17 cellular contexts compared by ENCODE assay signal in the genomic region with DNA sequence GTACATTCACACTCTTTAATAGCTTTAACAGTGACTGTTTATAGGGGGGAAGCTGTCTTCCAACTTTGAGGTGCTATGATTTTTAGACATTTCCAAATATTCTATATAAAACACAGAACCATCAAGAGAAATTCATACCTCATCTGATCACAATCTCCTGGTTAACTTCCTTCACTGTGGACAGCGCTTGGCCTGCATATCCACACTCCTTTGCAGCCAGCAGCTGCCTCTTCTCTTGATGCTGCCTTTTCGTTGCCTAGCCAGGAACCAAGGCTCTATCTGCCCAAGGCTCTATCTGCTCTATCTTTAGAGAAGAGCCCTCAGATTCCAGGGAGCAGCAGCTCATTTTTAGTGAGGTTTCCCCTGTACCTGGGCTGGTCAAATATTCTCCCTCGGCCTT.
DNase-seq lines count a peak whose midpoint lies in the region; FAIRE-seq and TF ChIP-seq lines count a peak whose summit lies in the region.
"Had no signal": no experiment of that assay in that cellular context is flagged by ENCODE, and none has a peak within 500 bp of the region (broad histone marks: within the 10 kb centered on the region; RNA-seq: fewer than 3 reads in every experiment).

No MANE protein-coding gene starts in this region.

- TF ChIP-seq CTCF in HEK293 (tag by site-specific recombination; IDR thresholded peaks at IDR 0.05) (no peak), neutrophil (IDR thresholded peaks at IDR 0.05) (no peak)

- H3K36me3 ChIP-seq in BLaER1 (no peaks in the 10 kb centered on the region), HEK293 (ENCODE audit: control insufficient read depth in 2 of 2, insufficient read depth in 1 of 2, low read length in 2 of 2) (no peaks in the 10 kb centered on the region), neutrophil (no peaks in the 10 kb centered on the region)
- H3K36me3 ChIP-seq in CD8-positive, alpha-beta memory T cell (ENCODE audit: insufficient read depth, low read length): no peaks in the 10 kb centered on the region

- POLR2A ChIA-PET in HEK293 (lab: Yijun Ruan, JAX): no interaction called here
- POLR2A ChIA-PET in CD8-positive, alpha-beta memory T cell (lab: Charles Lee): no interaction called here

- H3K27ac ChIP-seq in BLaER1 (peak overlapping the region; percentile 87), HEK293 (ENCODE audit: extremely low read depth, low read depth, low read length) (no peak overlapping the region), neutrophil (peak overlapping the region; percentile 90)
- no peak overlapping the region for H3K27ac ChIP-seq in CD8-positive, alpha-beta memory T cell (ENCODE audit: low read depth, low read length)

- peaks cover 0 to 2% of the 10 kb centered on the region in 2 donors for H3K27me3 Mint-ChIP-seq in CD8-positive, alpha-beta memory T cell

- no peaks in the 10 kb centered on the region for H3K36me3 Mint-ChIP-seq in CD8-positive, alpha-beta memory T cell

- no peak overlapping the region for H3K9ac ChIP-seq in BLaER1

- H3K9me3 ChIP-seq in BLaER1 (no peaks in the 10 kb centered on the region), HEK293 (ENCODE audit: control insufficient read depth, insufficient read depth, low read depth, low read length) (no peaks in the 10 kb centered on the region), neutrophil (no peaks in the 10 kb centered on the region)
- H3K9me3 ChIP-seq in CD8-positive, alpha-beta memory T cell (ENCODE audit: low read length): no peaks in the 10 kb centered on the region

- peak overlapping the region; percentile 91 for H3K4me2 ChIP-seq in BLaER1
- H3K4me2 ChIP-seq: GM23338 had no signal

- CTCF ChIA-PET in HEK293 (lab: Yijun Ruan, JAX): interaction anchor here (1.0 to 2.4 kb wide), 3 partner anchors 10 to 277 kb away, joined by 4 to 7 read pairs (median 4); no protein-coding TSS in a partner anchor
- CTCF ChIA-PET in CD8-positive, alpha-beta memory T cell (lab: Charles Lee): interaction anchor here (3.0 kb wide), 1 partner anchor 24 kb away, joined by 10 read pairs; no protein-coding TSS in a partner anchor

- H3K27me3 ChIP-seq in BLaER1: no peaks in the 10 kb centered on the region
- no peaks in the 10 kb centered on the region for H3K27me3 ChIP-seq in neutrophil
- H3K27me3 ChIP-seq in CD8-positive, alpha-beta memory T cell (ENCODE audit: insufficient read depth, low read length, poor library complexity, severe bottlenecking): no peaks in the 10 kb centered on the region

- DNase-seq in RPMI7951 (ENCODE audit: low read depth): peak; percentile 20
- no peak for DNase-seq in RCC 7860 (ENCODE audit: low spot score)
- no peak for DNase-seq in AML-193 (lab: John Stamatoyannopoulos, UW)
- DNase-seq in CD8-positive, alpha-beta memory T cell: no peak
- no peak for DNase-seq in activated T-cell treated with anti-CD3 and anti-CD28 coated beads, Interleukin-2, amount 50 U/mL, for 1 hour
- DNase-seq: DMS53, NCI-H1092 treated with DMSO at 0.1 percent for 48 hours, NCI-H1694, NCI-H2107, NCI-H345, NCI-H526 treated with DMSO at 0.1 percent for 48 hours had no signal

- peak overlapping the region in 1 of 8 donors; percentile 68 for H3K27ac Mint-ChIP-seq in CD8-positive, alpha-beta memory T cell
- H3K27ac Mint-ChIP-seq: GM23338 had no signal

- H3K9me3 Mint-ChIP-seq in CD8-positive, alpha-beta memory T cell: no peaks in the 10 kb centered on the region
- H3K9me3 Mint-ChIP-seq: GM23338 had no signal

- no peak overlapping the region for H3K4me3 ChIP-seq in BLaER1
- no peak overlapping the region for H3K4me3 ChIP-seq in HEK293 (ENCODE audit: low read depth, low read length)
- H3K4me3 ChIP-seq in neutrophil (ENCODE audit: low read depth in 1 of 2, low read length in 1 of 2): peak overlapping the region in 1 of 2 experiments; percentile 13
- no peak overlapping the region for H3K4me3 ChIP-seq in CD8-positive, alpha-beta memory T cell (ENCODE audit: low read length)
- H3K4me3 ChIP-seq: GM23338, K562 had no signal

- H3K4me1 ChIP-seq in BLaER1 (peaks cover 86% of the 10 kb centered on the region), HEK293 (ENCODE audit: control insufficient read depth, insufficient read depth, low read length) (peaks cover 11% of the 10 kb centered on the region), neutrophil (ENCODE audit: control insufficient read depth in 1 of 2, insufficient read depth in 1 of 2, low read depth in 1 of 2, low read length in 1 of 2) (peaks cover 90 to 96% of the 10 kb centered on the region in 2 experiments)
- peaks cover 22% of the 10 kb centered on the region for H3K4me1 ChIP-seq in CD8-positive, alpha-beta memory T cell (ENCODE audit: insufficient read depth, low read length)

- H3K4me1 Mint-ChIP-seq in CD8-positive, alpha-beta memory T cell: peaks cover 9 to 14% (median 9%) of the 10 kb centered on the region in 3 donors

- FAIRE-seq in RCC 7860 (lab: Jason Lieb, UNC): no peak
- FAIRE-seq: A204.1, K562 had no signal

- H4K20me1 ChIP-seq in BLaER1: no peaks in the 10 kb centered on the region

- H3K4me3 Mint-ChIP-seq in CD8-positive, alpha-beta memory T cell: no peak overlapping the region
- H3K4me3 Mint-ChIP-seq: GM23338 had no signal

TF ChIP-seq in HEK293, 187 proteins besides CTCF, POLR2A, EP300 and RAD21:
- TF ChIP-seq, protein P1, sequence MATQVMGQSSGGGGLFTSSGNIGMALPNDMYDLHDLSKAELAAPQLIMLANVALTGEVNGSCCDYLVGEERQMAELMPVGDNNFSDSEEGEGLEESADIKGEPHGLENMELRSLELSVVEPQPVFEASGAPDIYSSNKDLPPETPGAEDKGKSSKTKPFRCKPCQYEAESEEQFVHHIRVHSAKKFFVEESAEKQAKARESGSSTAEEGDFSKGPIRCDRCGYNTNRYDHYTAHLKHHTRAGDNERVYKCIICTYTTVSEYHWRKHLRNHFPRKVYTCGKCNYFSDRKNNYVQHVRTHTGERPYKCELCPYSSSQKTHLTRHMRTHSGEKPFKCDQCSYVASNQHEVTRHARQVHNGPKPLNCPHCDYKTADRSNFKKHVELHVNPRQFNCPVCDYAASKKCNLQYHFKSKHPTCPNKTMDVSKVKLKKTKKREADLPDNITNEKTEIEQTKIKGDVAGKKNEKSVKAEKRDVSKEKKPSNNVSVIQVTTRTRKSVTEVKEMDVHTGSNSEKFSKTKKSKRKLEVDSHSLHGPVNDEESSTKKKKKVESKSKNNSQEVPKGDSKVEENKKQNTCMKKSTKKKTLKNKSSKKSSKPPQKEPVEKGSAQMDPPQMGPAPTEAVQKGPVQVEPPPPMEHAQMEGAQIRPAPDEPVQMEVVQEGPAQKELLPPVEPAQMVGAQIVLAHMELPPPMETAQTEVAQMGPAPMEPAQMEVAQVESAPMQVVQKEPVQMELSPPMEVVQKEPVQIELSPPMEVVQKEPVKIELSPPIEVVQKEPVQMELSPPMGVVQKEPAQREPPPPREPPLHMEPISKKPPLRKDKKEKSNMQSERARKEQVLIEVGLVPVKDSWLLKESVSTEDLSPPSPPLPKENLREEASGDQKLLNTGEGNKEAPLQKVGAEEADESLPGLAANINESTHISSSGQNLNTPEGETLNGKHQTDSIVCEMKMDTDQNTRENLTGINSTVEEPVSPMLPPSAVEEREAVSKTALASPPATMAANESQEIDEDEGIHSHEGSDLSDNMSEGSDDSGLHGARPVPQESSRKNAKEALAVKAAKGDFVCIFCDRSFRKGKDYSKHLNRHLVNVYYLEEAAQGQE (tag by site-specific recombination; IDR thresholded peaks at IDR 0.05): 0 out of 2 replicates have a peak, but pooled peaks have one; percentile 20
- TF ChIP-seq ZFHX2 (tag by site-specific recombination; conservative IDR thresholded peaks at IDR 0.05): no peak
- TF ChIP-seq ZNF266 (tag by site-specific recombination; IDR thresholded peaks at IDR 0.05; ENCODE audit: low read depth): no peak

Comparison
In these comparisons a context has a peak if more than half of its experiments do, and no peak if none do; other contexts are left out.
1. H3K27ac ChIP-seq: peak in BLaER1 (single experiment) and neutrophil (single experiment); none in HEK293 (single experiment) and CD8-positive, alpha-beta memory T cell (single experiment).